In the genomic region with DNA sequence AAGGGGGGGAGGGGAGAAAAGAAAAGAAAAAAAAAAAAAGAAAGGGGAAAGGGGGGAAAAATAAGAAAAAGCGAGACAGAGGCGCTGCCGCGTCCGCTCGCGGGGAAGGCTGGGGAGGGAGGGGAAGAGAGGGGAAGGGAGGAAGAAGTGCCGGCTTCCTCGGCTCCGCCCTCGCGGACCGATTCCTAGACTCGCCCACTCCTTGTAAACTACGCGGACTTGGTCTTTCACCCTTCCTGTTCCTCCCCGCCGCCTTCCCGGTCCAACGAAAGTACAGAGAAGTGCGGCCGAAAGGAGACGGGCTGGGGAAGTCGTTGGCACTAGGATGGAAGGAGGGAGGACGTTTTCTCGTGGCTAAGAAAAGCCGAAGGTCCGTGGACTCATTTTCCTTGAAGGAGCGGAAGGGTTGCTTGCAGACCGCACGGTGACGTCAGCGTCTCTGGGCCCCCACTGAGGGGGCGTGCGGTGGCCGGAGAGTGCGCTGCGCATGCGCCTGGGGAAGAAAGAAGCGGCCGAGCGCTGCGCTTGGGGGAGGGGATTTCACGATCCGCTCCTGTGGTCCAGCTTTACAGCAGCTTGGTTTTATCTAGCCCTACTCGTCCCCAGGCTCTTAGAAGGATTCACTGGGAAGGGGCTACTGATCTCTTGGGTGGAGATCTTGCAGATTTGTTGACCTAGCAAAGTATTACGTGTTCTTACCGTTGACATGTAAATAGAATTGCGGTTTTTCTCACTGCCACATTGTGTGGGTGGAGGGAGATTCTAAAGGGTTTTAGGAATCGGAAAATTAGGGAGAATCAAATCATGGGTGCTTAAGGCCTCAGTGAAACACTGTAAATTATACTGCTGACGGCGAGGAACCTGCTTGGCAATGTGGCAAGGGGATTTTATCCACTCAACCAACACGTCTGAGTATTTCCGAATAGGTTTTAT, we compare ENCODE assay signal across 8 cellular contexts. TPM values are rescaled to one million over a fixed set of nuclear protein-coding genes. Genes with fewer than 3 reads are reported as not detected.
DNase-seq lines count a peak whose midpoint lies in the region; ATAC-seq, FAIRE-seq and TF ChIP-seq lines count a peak whose summit lies in the region.

Gene CCNI (minus strand): TSS at position 121 of the 933 bp plus-strand sequence. CDS start 9,627 bp downstream, outside the sequence.

- FAIRE-seq in GM12891 (lab: Jason Lieb, UNC): peak; percentile 94

- DNase-seq in GM12891 (ENCODE audit: insufficient read length, low spot score) (peak; percentile 68), NCI-H1436 treated with DMSO at 0.1 percent for 48 hours (lab: John Stamatoyannopoulos, UW) (peak; percentile 71), T follicular helper cell (ENCODE audit: low read depth) (peak; percentile 86), adipocyte (ENCODE audit: low read depth) (peak; percentile 99), cardiac muscle cell (ENCODE audit: low read depth in 1 of 2, low spot score in 1 of 2) (peak; percentile 98 to 99), trophoblast cell (peak; percentile 95 to 98), tibial nerve (ENCODE audit: low spot score in 2 of 2) (peak; percentile 90 to 92)

- TF ChIP-seq CTCF in cardiac muscle cell (IDR thresholded peaks at IDR 0.05; ENCODE audit: low read depth, low read length): no peak
- TF ChIP-seq CTCF in tibial nerve (IDR thresholded peaks at IDR 0.05): peak in 1 of 5 experiments; percentile 32

- no peak within 1 kb of the TSS for H3K23ac ChIP-seq in trophoblast cell (ENCODE audit: low read length)

- peak within 1 kb of the TSS; percentile 96 for H4K8ac ChIP-seq in trophoblast cell (ENCODE audit: low read depth, low read length)

- H3K4me1 ChIP-seq in adipocyte (ENCODE audit: control insufficient read depth, insufficient read depth, low read length) (peaks cover 42% of the 10 kb centered on the region), cardiac muscle cell (ENCODE audit: low read depth) (peaks cover 24% of the 10 kb centered on the region), trophoblast cell (ENCODE audit: control insufficient read depth in 1 of 2, insufficient read depth in 2 of 2, low read length in 2 of 2) (no peaks in the 10 kb centered on the region), tibial nerve (peaks cover 0 to 55% (median 22%) of the 10 kb centered on the region in 4 donors)

- H2BK12ac ChIP-seq in trophoblast cell (ENCODE audit: low read length): peak within 1 kb of the TSS; percentile 53

- peak; percentile 72 for ATAC-seq in HG02840 (IDR thresholded peaks at IDR 0.05; ENCODE audit: low FRiP score, unreplicated experiment)

- H3K27ac ChIP-seq in cardiac muscle cell (peak within 1 kb of the TSS; percentile 99), trophoblast cell (ENCODE audit: low read depth, low read length) (peak within 1 kb of the TSS; percentile 96), tibial nerve (peak within 1 kb of the TSS; percentile 100)

- peak within 1 kb of the TSS; percentile 95 for H4K91ac ChIP-seq in trophoblast cell (ENCODE audit: low read depth, low read length)

- H2AK5ac ChIP-seq in trophoblast cell (ENCODE audit: low read length): peak within 1 kb of the TSS; percentile 79

- H3K27me3 ChIP-seq in adipocyte (replicated peaks; ENCODE audit: control insufficient read depth, insufficient read depth, low read length): no peaks in the 10 kb centered on the region
- no peaks in the 10 kb centered on the region for H3K27me3 ChIP-seq in cardiac muscle cell
- H3K27me3 ChIP-seq in trophoblast cell (ENCODE audit: insufficient read depth, low read length): no peaks in the 10 kb centered on the region
- H3K27me3 ChIP-seq in tibial nerve: no peaks in the 10 kb centered on the region

- WGBS in trophoblast cell (ENCODE audit: extremely low coverage, insufficient coverage, insufficient read length): no CpG with 5 or more reads among the region's 54 CpGs
- 0 to 1% methylated on average over 54 of the region's 54 CpGs for WGBS in tibial nerve, 2 donors

- peak within 1 kb of the TSS; percentile 90 for H4K12ac ChIP-seq in trophoblast cell (ENCODE audit: low read depth, low read length)

- H3K36me3 ChIP-seq in adipocyte (ENCODE audit: control insufficient read depth, insufficient read depth, low read length, severe bottlenecking): no peaks in the 10 kb centered on the region
- H3K36me3 ChIP-seq in cardiac muscle cell: no peaks in the 10 kb centered on the region
- H3K36me3 ChIP-seq in trophoblast cell (ENCODE audit: control insufficient read depth in 1 of 2, insufficient read depth in 2 of 2, low read length in 2 of 2): no peaks in the 10 kb centered on the region
- H3K36me3 ChIP-seq in tibial nerve: no peaks in the 10 kb centered on the region

- TF ChIP-seq POLR2A in GM12891 (IDR thresholded peaks at IDR 0.05; ENCODE audit: low read depth, low read length): peak; percentile 95
- TF ChIP-seq POLR2A in tibial nerve (IDR thresholded peaks at IDR 0.05): peak; percentile 78 to 91

- H3K14ac ChIP-seq in trophoblast cell (ENCODE audit: low read length): peak within 1 kb of the TSS; percentile 97

- peak within 1 kb of the TSS; percentile 89 for H2AFZ ChIP-seq in trophoblast cell (ENCODE audit: insufficient read depth, low read length, poor library complexity)

- H2BK120ac ChIP-seq in trophoblast cell (ENCODE audit: insufficient read depth, low read length, poor library complexity): peak within 1 kb of the TSS; percentile 98

- peak within 1 kb of the TSS; percentile 99 for H2BK5ac ChIP-seq in trophoblast cell (ENCODE audit: low read depth, low read length, poor library complexity)

- peaks cover 14% of the 10 kb centered on the region for H3K79me2 ChIP-seq in trophoblast cell (ENCODE audit: control insufficient read depth, insufficient read depth, low read length, poor library complexity)

- H3K79me1 ChIP-seq in trophoblast cell (ENCODE audit: low read length): peaks cover 13% of the 10 kb centered on the region

- H3K4me2 ChIP-seq in trophoblast cell (ENCODE audit: low read length): peak within 1 kb of the TSS; percentile 84

- peak within 1 kb of the TSS; percentile 96 for H3K9ac ChIP-seq in adipocyte (ENCODE audit: low read length)
- H3K9ac ChIP-seq in trophoblast cell (ENCODE audit: low read length): peak within 1 kb of the TSS; percentile 91

- H3K9me3 ChIP-seq in adipocyte (ENCODE audit: control insufficient read depth, low read length) (no peaks in the 10 kb centered on the region), cardiac muscle cell (ENCODE audit: low read depth) (no peaks in the 10 kb centered on the region), trophoblast cell (ENCODE audit: insufficient read depth, low read depth, low read length) (no peaks in the 10 kb centered on the region), tibial nerve (no peaks in the 10 kb centered on the region)

- H3K4me3 ChIP-seq in adipocyte (ENCODE audit: low read length) (peak within 1 kb of the TSS; percentile 95), cardiac muscle cell (peak within 1 kb of the TSS; percentile 91), trophoblast cell (ENCODE audit: low read depth, low read length) (peak within 1 kb of the TSS; percentile 81), tibial nerve (peak within 1 kb of the TSS; percentile 87 to 100 (median 96))

- H3K18ac ChIP-seq in trophoblast cell (ENCODE audit: low read length): peak within 1 kb of the TSS; percentile 97

- H3K4ac ChIP-seq in trophoblast cell (ENCODE audit: low read depth, low read length): peak within 1 kb of the TSS; percentile 100

- TF ChIP-seq EP300 in tibial nerve (IDR thresholded peaks at IDR 0.05): peak; percentile 94 to 99

TF ChIP-seq in GM12891, 5 proteins besides CTCF, POLR2A, EP300 and RAD21:
- TF ChIP-seq TAF1 (IDR thresholded peaks at IDR 0.05; ENCODE audit: low read depth, low read length): peak; percentile 97
- no peak for TF ChIP-seq PAX5 (IDR thresholded peaks at IDR 0.05; ENCODE audit: insufficient read depth, low read length, severe bottlenecking)
- peak; percentile 95 for TF ChIP-seq POLR2AphosphoS5 (IDR thresholded peaks at IDR 0.05; ENCODE audit: low read depth, low read length)
- TF ChIP-seq POU2F2 (IDR thresholded peaks at IDR 0.05; ENCODE audit: low read depth, low read length): peak; percentile 95
- TF ChIP-seq SPI1 (IDR thresholded peaks at IDR 0.05; ENCODE audit: low read depth, low read length): peak; percentile 72
TF ChIP-seq in GM12891: peak in this region for 4.

RNA-seq across cellular contexts. Expression of gene CCNI, which starts in this region (rescaled TPM):
- 102 TPM for polyA plus RNA-seq in GM12891 (2012; ENCODE audit: low read depth, missing spikeins)
- total RNA-seq in cardiac muscle cell: 115 and 129 TPM in 2 replicates
- 140 and 182 TPM in 2 replicates for polyA plus RNA-seq in cardiac muscle cell
- polyA plus RNA-seq in trophoblast cell (2013): 223 and 238 TPM in 2 replicates
- 100 to 1,000 TPM; 186 to 259 (median 198) TPM for total RNA-seq in tibial nerve

Comparison
In these comparisons a context has a peak if more than half of its experiments do, and no peak if none do; other contexts are left out.
1. Peak in every context shown above with its lines: DNase-seq, ATAC-seq, H3K4me3 ChIP-seq and H3K27ac ChIP-seq.